Comparison of ENCODE assay signal across 13 cellular contexts in the genomic region with DNA sequence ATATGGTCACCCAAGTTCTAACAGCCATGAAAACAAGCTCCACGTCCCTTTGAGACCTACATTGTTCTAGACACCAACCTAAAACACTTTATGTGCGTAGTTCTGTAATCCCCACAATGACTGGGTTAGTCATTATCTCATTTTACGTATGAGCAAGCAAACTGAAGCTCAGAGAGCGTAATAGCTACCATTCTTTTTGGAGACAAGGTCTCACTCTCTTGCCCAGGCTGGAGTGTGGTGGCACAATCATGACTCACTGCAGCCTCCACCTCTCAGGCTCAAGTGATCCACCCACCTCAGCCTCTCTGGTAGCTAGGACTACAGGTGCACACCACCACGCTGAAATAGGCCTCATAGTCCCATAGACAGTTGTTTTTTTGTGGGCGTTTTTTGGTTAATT. TPM values are rescaled to one million over a fixed set of nuclear protein-coding genes. Genes with fewer than 3 reads are reported as not detected.
DNase-seq lines count a peak whose midpoint lies in the region; ATAC-seq and TF ChIP-seq lines count a peak whose summit lies in the region.
"Had no signal": no experiment of that assay in that cellular context is flagged by ENCODE, and none has a peak within 500 bp of the region (broad histone marks: within the 10 kb centered on the region; RNA-seq: fewer than 3 reads in every experiment).

No MANE protein-coding gene starts in this region.

- H3K27me3 Mint-ChIP-seq in activated naive CD4-positive, alpha-beta T cell treated with anti-CD3 and anti-CD28 coated beads for 36 hours (ENCODE audit: low read depth), result no peaks in the 10 kb centered on the region
- H3K27me3 Mint-ChIP-seq: T-helper 17 cell had no signal

- H3K36me3 ChIP-seq in left lung, result peaks cover 0 to 29% of the 10 kb centered on the region in 2 donors

- peaks cover 14% of the 10 kb centered on the region for H3K36me3 Mint-ChIP-seq in activated naive CD4-positive, alpha-beta T cell treated with anti-CD3 and anti-CD28 coated beads for 36 hours (ENCODE audit: low read depth)

- H3K27ac ChIP-seq in left lung, result peak overlapping the region; percentile 13 to 93
- H3K27ac ChIP-seq: brain microvascular endothelial cell, PC-9 had no signal

- H3K9me3 Mint-ChIP-seq in activated naive CD4-positive, alpha-beta T cell treated with anti-CD3 and anti-CD28 coated beads for 36 hours, result no peaks in the 10 kb centered on the region

- CTCF ChIA-PET in activated naive CD4-positive, alpha-beta T cell treated with anti-CD3 and anti-CD28 coated beads for 36 hours (lab: Charles Lee), result interaction anchor here (0.5 to 1.5 kb wide), 7 partner anchors 8 to 823 kb away, joined by 3 to 4 read pairs (median 4); partner anchors contain the start of gene DAGLB

- no peaks in the 10 kb centered on the region for H3K27me3 ChIP-seq in left lung
- H3K27me3 ChIP-seq: brain microvascular endothelial cell, MG63 had no signal

- no peak for ATAC-seq in left lung
- ATAC-seq: T-helper 17 cell had no signal

- no peak overlapping the region for H3K4me3 Mint-ChIP-seq in activated naive CD4-positive, alpha-beta T cell treated with anti-CD3 and anti-CD28 coated beads for 36 hours

- H3K4me1 Mint-ChIP-seq in activated naive CD4-positive, alpha-beta T cell treated with anti-CD3 and anti-CD28 coated beads for 36 hours (ENCODE audit: low read depth), result peaks cover 50% of the 10 kb centered on the region

- in situ Hi-C loops in G401 (cut with HindIII; ENCODE audit: low sequenced_read_pairs), result no loop called here

- no peak for TF ChIP-seq CTCF in left lung (IDR thresholded peaks at IDR 0.05)

- intact Hi-C loops in activated naive CD4-positive, alpha-beta T cell treated with anti-CD3 and anti-CD28 coated beads for 36 hours (cut with micrococcal nuclease), result loop anchor here (5.0 kb wide), 4 partner anchors 165 to 430 kb away; partner anchors contain the start of genes AIMP2, CYTH3 and PMS2
- intact Hi-C loops in left lung (cut with DNase I), result no loop called here

- no peaks in the 10 kb centered on the region for H3K9me3 ChIP-seq in left lung
- H3K9me3 ChIP-seq: MG63 had no signal

- H3K27ac Mint-ChIP-seq in activated naive CD4-positive, alpha-beta T cell treated with anti-CD3 and anti-CD28 coated beads for 36 hours, result no peak overlapping the region
- H3K27ac Mint-ChIP-seq: T-helper 17 cell had no signal

- peak; percentile 33 for DNase-seq in stimulated activated CD4-positive, alpha-beta T cell treated with anti-CD3 and anti-CD28 coated beads, Interleukin-15, amount 100 ng/mL, for 24 hours
- no peak for DNase-seq in stimulated activated CD4-positive, alpha-beta T cell treated with anti-CD3 and anti-CD28 coated beads, Interleukin-4, amount 100 ng/mL, for 1 hour
- peak; percentile 55 for DNase-seq in activated naive CD4-positive, alpha-beta T cell treated with anti-CD3 and anti-CD28 coated beads for 36 hours
- DNase-seq in left lung (no peak), NCI-H510A (lab: John Stamatoyannopoulos, UW) (no peak), epidermal melanocyte (ENCODE audit: insufficient read length, low spot score) (no peak), NCI-H226 (no peak), G401 (ENCODE audit: low spot score) (no peak)
- DNase-seq: brain microvascular endothelial cell, MG63, PC-9, small intestine, T-helper 17 cell had no signal

- peaks cover 2 to 91% of the 10 kb centered on the region in 2 donors for H3K4me1 ChIP-seq in left lung

- no peak overlapping the region for H3K4me3 ChIP-seq in left lung
- H3K4me3 ChIP-seq: MG63, PC-9 had no signal

RNA-seq across cellular contexts. Expression of gene DAGLB, which starts 10.5 kb away (rescaled TPM):
- 10 to 100 TPM; 13.1 to 13.6 TPM for total RNA-seq in activated naive CD4-positive, alpha-beta T cell treated with anti-CD3 and anti-CD28 coated beads for 36 hours
- total RNA-seq in left lung, result 10 to 100 TPM; 38.4 to 46.5 TPM
- total RNA-seq in G401 (2014; rRNA removed; shearing (Covaris generic)), result 7.8 and 8.7 TPM in 2 replicates

RNA-seq across cellular contexts. Expression of gene KDELR2, which starts 46.7 kb away (rescaled TPM):
- total RNA-seq in activated naive CD4-positive, alpha-beta T cell treated with anti-CD3 and anti-CD28 coated beads for 36 hours, result 10 to 100 TPM; 57.2 TPM
- total RNA-seq in left lung, result 100 to 1,000 TPM; 214 to 240 TPM
- total RNA-seq in G401 (2014; rRNA removed; shearing (Covaris generic)), result 74.5 and 105 TPM in 2 replicates

Comparison
In these comparisons a context has a peak if more than half of its experiments do, and no peak if none do; other contexts are left out.
1. DNase-seq: peak in stimulated activated CD4-positive, alpha-beta T cell treated with anti-CD3 and anti-CD28 coated beads, Interleukin-15, amount 100 ng/mL, for 24 hours (single experiment) and activated naive CD4-positive, alpha-beta T cell treated with anti-CD3 and anti-CD28 coated beads for 36 hours (single experiment); none in stimulated activated CD4-positive, alpha-beta T cell treated with anti-CD3 and anti-CD28 coated beads, Interleukin-4, amount 100 ng/mL, for 1 hour (single experiment), left lung (0 of 2), NCI-H510A (single experiment), epidermal melanocyte (single experiment), NCI-H226 (single experiment) and G401 (single experiment).